ENCODE assay signal across 9 cellular contexts in the genomic region with DNA sequence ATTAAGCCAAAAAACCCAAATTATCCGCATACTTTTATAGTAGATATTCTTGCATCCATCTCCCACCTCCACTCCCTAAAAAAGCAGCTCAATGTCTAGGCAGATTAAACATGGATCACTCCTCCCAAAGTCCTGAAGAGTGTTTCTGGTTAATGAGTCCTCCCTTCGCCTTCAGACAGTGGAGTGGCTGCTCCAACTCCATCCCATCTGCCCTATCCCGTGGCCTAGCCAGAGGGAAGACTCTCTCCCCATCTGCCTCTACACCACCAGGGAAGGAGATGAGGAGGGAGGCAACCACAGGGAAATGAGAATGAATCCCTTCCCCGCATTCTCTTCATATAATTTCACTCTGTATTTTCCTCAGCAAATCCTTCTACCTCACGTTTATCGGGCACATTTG.
DNase-seq lines count a peak whose midpoint lies in the region; ATAC-seq and TF ChIP-seq lines count a peak whose summit lies in the region.
"Had no signal": no experiment of that assay in that cellular context is flagged by ENCODE, and none has a peak within 500 bp of the region (broad histone marks: within the 10 kb centered on the region; RNA-seq: fewer than 3 reads in every experiment).

No MANE protein-coding gene starts in this region.

- H3K9me3 ChIP-seq in iPS-20b (ENCODE audit: insufficient read depth, low read depth, low read length) (no peaks in the 10 kb centered on the region), stomach (no peaks in the 10 kb centered on the region)

- DNase-seq in ELR (ENCODE audit: low read depth) (peak; percentile 47), stomach (no peak), NCI-H128 (lab: John Stamatoyannopoulos, UW; ENCODE audit: unreplicated experiment) (no peak), NCI-H510A (lab: John Stamatoyannopoulos, UW) (no peak), activated T-cell treated with anti-CD3 and anti-CD28 coated beads for 4 hours (no peak)

- H3K4me1 ChIP-seq in iPS-20b (ENCODE audit: insufficient read depth, low read length) (peaks cover 71% of the 10 kb centered on the region), stomach (peaks cover 53 to 80% (median 64%) of the 10 kb centered on the region in 4 donors)

- intact Hi-C loops in stomach (cut with DNase I; ENCODE audit: low total_unique reads), result loop anchor here (10.0 kb wide), 1 partner anchor 57 kb away; no protein-coding TSS in a partner anchor

- H3K9ac ChIP-seq in iPS-20b (ENCODE audit: low read depth, low read length), result peak overlapping the region; percentile 7; the same call in 1 of the 2 replicates

- no peak for ATAC-seq in HG03521 (IDR thresholded peaks at IDR 0.05; ENCODE audit: unreplicated experiment)
- ATAC-seq: activated naive CD4-positive, alpha-beta T cell treated with anti-CD3 and anti-CD28 coated beads, Interleukin-2, amount 50 U/mL, for 72 hours had no signal

- WGBS in stomach, 5 donors, result 23 to 30% (median 25%) methylated on average over 6 of the region's 6 CpGs

- H3K27me3 ChIP-seq in iPS-20b (ENCODE audit: insufficient read depth, low read length) (no peaks in the 10 kb centered on the region), stomach (no peaks in the 10 kb centered on the region)

- H3K36me3 ChIP-seq in iPS-20b (ENCODE audit: insufficient read depth, low read depth, low read length) (peaks cover 32% of the 10 kb centered on the region), stomach (peaks cover 6 to 29% (median 22%) of the 10 kb centered on the region in 4 donors)

- TF ChIP-seq EP300 in stomach (IDR thresholded peaks at IDR 0.05), result no peak

- TF ChIP-seq POLR2A in stomach (IDR thresholded peaks at IDR 0.05), result no peak

- H3K27ac ChIP-seq in angular gyrus (ENCODE audit: low read depth, low read length) (peak overlapping the region; percentile 93), iPS-20b (ENCODE audit: low read length) (no peak overlapping the region), stomach (peak overlapping the region; percentile 67 to 99 (median 99))

- TF ChIP-seq CTCF in stomach (IDR thresholded peaks at IDR 0.05), result no peak

- H3K4me3 ChIP-seq in iPS-20b (ENCODE audit: low read length) (peak overlapping the region; percentile 88), stomach (peak overlapping the region; percentile 73 to 93 (median 86))
